1 cellular context compared by ENCODE assay signal in the genomic region with DNA sequence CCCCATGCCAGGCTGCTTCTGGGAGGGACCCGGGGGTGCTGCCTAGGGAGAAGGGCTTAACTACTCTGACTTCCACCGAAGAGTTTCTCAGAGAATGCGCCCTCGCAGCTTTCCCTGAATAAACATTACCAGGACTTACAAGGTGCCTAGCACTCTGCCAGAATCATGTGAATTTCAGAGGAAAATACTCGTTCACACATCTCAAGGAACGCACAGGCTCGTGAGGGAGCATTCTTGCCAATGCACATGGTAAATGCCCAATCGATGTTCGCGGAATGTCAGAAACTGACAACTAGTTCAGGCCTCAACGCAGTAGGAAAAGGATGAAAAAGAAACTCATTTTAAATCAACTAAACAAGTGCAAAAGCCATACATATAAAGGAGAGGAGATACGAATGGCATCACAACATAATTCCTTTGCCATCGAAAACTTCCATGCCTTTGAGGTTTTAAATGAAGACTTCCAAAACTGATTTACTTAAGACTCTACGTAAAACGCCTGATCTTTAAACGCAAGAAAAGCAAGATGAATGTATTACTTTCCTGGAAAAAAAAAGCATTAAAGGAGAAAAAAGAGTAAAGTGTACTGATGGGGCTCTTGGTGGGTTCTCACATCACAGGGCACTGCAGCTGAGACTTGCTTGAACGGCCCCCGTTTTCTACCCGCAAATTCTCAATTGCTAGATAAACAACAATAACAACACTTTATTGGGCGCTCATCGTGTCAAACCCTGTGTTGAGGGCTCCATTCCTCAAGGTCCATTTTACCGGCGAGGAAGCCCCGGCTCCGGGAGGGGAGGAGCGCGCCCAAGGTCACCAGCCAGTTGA.
TF ChIP-seq lines count a peak whose summit lies in the region.

No MANE protein-coding gene starts in this region.

TF ChIP-seq in IMR-90, 13 proteins besides CTCF, POLR2A, EP300 and RAD21:
- TF ChIP-seq, protein P1, sequence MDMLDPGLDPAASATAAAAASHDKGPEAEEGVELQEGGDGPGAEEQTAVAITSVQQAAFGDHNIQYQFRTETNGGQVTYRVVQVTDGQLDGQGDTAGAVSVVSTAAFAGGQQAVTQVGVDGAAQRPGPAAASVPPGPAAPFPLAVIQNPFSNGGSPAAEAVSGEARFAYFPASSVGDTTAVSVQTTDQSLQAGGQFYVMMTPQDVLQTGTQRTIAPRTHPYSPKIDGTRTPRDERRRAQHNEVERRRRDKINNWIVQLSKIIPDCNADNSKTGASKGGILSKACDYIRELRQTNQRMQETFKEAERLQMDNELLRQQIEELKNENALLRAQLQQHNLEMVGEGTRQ (IDR thresholded peaks at IDR 0.05; ENCODE audit: low read depth, low read length), result no peak
- TF ChIP-seq MXI1 (IDR thresholded peaks at IDR 0.05; ENCODE audit: borderline replicate concordance, low read depth, low read length), result peak; percentile 52; the same call in 1 of the 2 replicates
- peak; percentile 55; the same call in 1 of the 2 replicates for TF ChIP-seq BHLHE40 (IDR thresholded peaks at IDR 0.05; ENCODE audit: low read depth, low read length)
